In genomic region chr1:36136535-36136934, GRCh38 we compare ENCODE assay signal across 8 cellular contexts. TPM values are rescaled to one million over a fixed set of nuclear protein-coding genes. Genes with fewer than 3 reads are reported as not detected.
DNase-seq lines count a peak whose midpoint lies in the region; ATAC-seq and TF ChIP-seq lines count a peak whose summit lies in the region.

No MANE protein-coding gene starts in this region.

- H3K27me3 ChIP-seq in subcutaneous abdominal adipose tissue (ENCODE audit: control insufficient read depth in 5 of 5, insufficient read depth in 4 of 5, low read length in 5 of 5) = no peaks in the 10 kb centered on the region

- H3K27ac ChIP-seq in subcutaneous abdominal adipose tissue (ENCODE audit: low read depth, low read length) = peak overlapping the region; percentile 65

- H3K9me3 ChIP-seq in subcutaneous abdominal adipose tissue (ENCODE audit: control insufficient read depth in 5 of 5, low read length in 5 of 5) = no peaks in the 10 kb centered on the region
- no peaks in the 10 kb centered on the region for H3K9me3 ChIP-seq in mucosa of descending colon

- TF ChIP-seq CTCF in astrocyte of the spinal cord (IDR thresholded peaks at IDR 0.05; ENCODE audit: low read depth, low read length) (no peak), mucosa of descending colon (IDR thresholded peaks at IDR 0.05) (no peak)

- DNase-seq in HS-5 (ENCODE audit: low read depth) (peak; percentile 80), astrocyte of the spinal cord (ENCODE audit: low read depth, low spot score) (peak; percentile 86), left cardiac atrium (peak; percentile 67), mucosa of descending colon (no peak), GOT3 (lab: John Stamatoyannopoulos, UW) (no peak)

- ATAC-seq in left cardiac atrium (peak; percentile 63 to 73), HG02642 (IDR thresholded peaks at IDR 0.05; ENCODE audit: poor library complexity, unreplicated experiment) (no peak), mucosa of descending colon (no peak), GM18520 (IDR thresholded peaks at IDR 0.05; ENCODE audit: unreplicated experiment) (no peak)

- in situ Hi-C loops in astrocyte of the spinal cord (cut with HindIII; ENCODE audit: low sequenced_read_pairs) = loop anchor here (25.0 kb wide), 2 partner anchors 151 to 276 kb away; no protein-coding TSS in a partner anchor

- H3K4me1 ChIP-seq in subcutaneous abdominal adipose tissue (ENCODE audit: control insufficient read depth in 5 of 5, insufficient read depth in 5 of 5, low read length in 5 of 5) (peaks cover 2 to 29% (median 15%) of the 10 kb centered on the region in 5 donors), mucosa of descending colon (ENCODE audit: low read depth) (peaks cover 9% of the 10 kb centered on the region)

- peak overlapping the region in 1 of 5 donors; percentile 44 for H3K9ac ChIP-seq in subcutaneous abdominal adipose tissue (ENCODE audit: low read length in 5 of 5)

- no peak overlapping the region for H3K4me3 ChIP-seq in astrocyte of the spinal cord (ENCODE audit: low read depth, low read length)
- H3K4me3 ChIP-seq in subcutaneous abdominal adipose tissue (ENCODE audit: low read depth in 1 of 5, low read length in 5 of 5) = no peak overlapping the region
- no peak overlapping the region for H3K4me3 ChIP-seq in mucosa of descending colon

- intact Hi-C loops in left cardiac atrium (cut with DNase I) (no loop called here), mucosa of descending colon (cut with DNase I, micrococcal nuclease) (no loop called here)

- H3K36me3 ChIP-seq in subcutaneous abdominal adipose tissue (ENCODE audit: control insufficient read depth in 5 of 5, insufficient read depth in 5 of 5, low read length in 5 of 5) (peaks cover 6 to 38% (median 34%) of the 10 kb centered on the region in 5 donors), mucosa of descending colon (ENCODE audit: low read depth) (peaks cover 10% of the 10 kb centered on the region)

RNA-seq across cellular contexts. Expression of gene COL8A2, which starts 11.5 kb away (rescaled TPM):
- total RNA-seq in left cardiac atrium (1 to 10 TPM; 3.8 to 4.2 TPM), mucosa of descending colon (1 to 10 TPM in 2 of 3 donors, under 1 TPM in 1; 0.58 to 4.5 (median 1.5) TPM)

RNA-seq across cellular contexts. Expression of gene TRAPPC3, which starts 12.8 kb away (rescaled TPM):
- total RNA-seq in left cardiac atrium = 10 to 100 TPM; 53.3 to 64.2 TPM
- 10 to 100 TPM; 55.7 to 86.6 (median 57.7) TPM for total RNA-seq in mucosa of descending colon

RNA-seq across cellular contexts. Expression of gene MAP7D1, which starts 19.4 kb away (rescaled TPM):
- total RNA-seq in left cardiac atrium (100 to 1,000 TPM; 251 to 270 TPM), mucosa of descending colon (100 to 1,000 TPM in 1 of 3 donors, 10 to 100 TPM in 2; 41.5 to 161 (median 61.9) TPM)

RNA-seq across cellular contexts. Expression of gene ADPRS, which starts 47.8 kb away (rescaled TPM):
- 10 to 100 TPM; 15.4 to 17.6 TPM for total RNA-seq in left cardiac atrium
- 10 to 100 TPM; 17.8 to 24.5 (median 18.0) TPM for total RNA-seq in mucosa of descending colon

RNA-seq across cellular contexts. Expression of gene TEKT2, which starts 52.6 kb away (rescaled TPM):
- total RNA-seq in left cardiac atrium (under 1 TPM in 1 of 2 donors, not detected in 1; 0.27 TPM), mucosa of descending colon (under 1 TPM in 2 of 3 donors, not detected in 1; 0.19 to 0.32 TPM)

Comparison
In these comparisons a context has a peak if more than half of its experiments do, and no peak if none do; other contexts are left out.
1. DNase-seq: peak in HS-5 (single experiment), astrocyte of the spinal cord (single experiment) and left cardiac atrium (single experiment); none in mucosa of descending colon (0 of 3) and GOT3 (single experiment).
2. ATAC-seq: peak in left cardiac atrium (2 of 2); none in HG02642 (single experiment), mucosa of descending colon (single experiment) and GM18520 (single experiment).